Comparison of ENCODE assay signal across 17 cellular contexts in the genomic region with DNA sequence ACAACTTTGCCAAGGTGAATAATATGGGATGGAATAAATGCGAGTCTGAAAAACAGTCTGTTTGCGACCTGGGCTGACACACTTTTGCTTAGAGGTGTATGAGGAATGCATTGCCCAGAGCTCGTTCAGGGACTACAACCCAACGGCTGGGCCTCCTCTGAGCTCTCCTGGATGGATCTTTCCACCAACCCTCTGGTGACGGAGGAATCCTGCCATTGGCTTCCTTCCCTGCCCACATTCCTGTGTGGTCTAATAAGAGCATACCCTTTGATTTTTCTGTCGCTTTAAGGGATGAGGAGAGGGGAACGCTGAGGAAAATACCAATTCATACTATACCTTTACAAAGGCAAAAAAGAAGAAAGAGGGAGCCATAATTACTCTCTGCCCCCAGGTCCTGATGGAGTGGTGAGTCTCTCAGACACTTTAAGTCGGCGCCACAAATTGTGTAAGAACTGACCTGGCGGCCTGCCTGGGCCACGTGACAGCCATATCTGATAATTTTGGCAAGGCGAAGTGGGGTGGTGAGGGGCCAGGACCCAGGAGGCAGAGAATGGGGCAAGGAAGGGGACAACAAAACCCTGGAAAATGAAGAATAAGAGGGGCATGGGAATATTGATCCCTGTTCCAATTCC.
"Had no signal": no experiment of that assay in that cellular context is flagged by ENCODE, and none has a peak within 500 bp of the region (broad histone marks: within the 10 kb centered on the region; RNA-seq: fewer than 3 reads in every experiment).

No MANE protein-coding gene starts in this region.

- H3K4me1 ChIP-seq: sigmoid colon had no signal

- H3K9me3 Mint-ChIP-seq: activated CD4-positive, alpha-beta memory T cell treated with anti-CD3 and anti-CD28 coated beads for 36 hours; activated T-cell treated with anti-CD3 and anti-CD28 coated beads, Interleukin-2, amount 50 U/mL, for 24 hours; nephron progenitor cell had no signal

- H3K27me3 ChIP-seq: body of pancreas, sigmoid colon had no signal

- DNase-seq: activated CD4-positive, alpha-beta memory T cell treated with anti-CD3 and anti-CD28 coated beads for 36 hours; activated CD4-positive, alpha-beta T cell treated with anti-CD3 and anti-CD28 coated beads for 36 hours; activated CD8-positive, alpha-beta memory T cell treated with anti-CD3 and anti-CD28 coated beads, Interleukin-2, amount 10 ng/mL, durations not matched to agents 7 days and 5 days; activated effector memory CD4-positive, alpha-beta T cell treated with Interleukin-2 at 50 U/mL for 16 hours; activated naive CD4-positive, alpha-beta T cell treated with anti-CD3 and anti-CD28 coated beads, Interleukin-2, amount 50 U/mL, for 16 hours; activated T-cell treated with anti-CD3 and anti-CD28 coated beads, Interleukin-2, amount 50 U/mL, for 24 hours; effector CD8-positive, alpha-beta T cell; foreskin fibroblast; glutamatergic neuron; nephron progenitor cell; sigmoid colon; stimulated activated CD4-positive, alpha-beta T cell treated with anti-CD3 and anti-CD28 coated beads, Interleukin-2, amount 100 ng/mL, for 24 hours; T-helper 1 cell; WERI-Rb-1 had no signal

- H3K27ac ChIP-seq: body of pancreas, sigmoid colon, SK-N-MC, WERI-Rb-1 had no signal

- H3K9me3 ChIP-seq: body of pancreas, sigmoid colon had no signal

- H3K4me1 Mint-ChIP-seq: activated CD8-positive, alpha-beta memory T cell treated with anti-CD3 and anti-CD28 coated beads, Interleukin-2, amount 10 ng/mL, durations not matched to agents 7 days and 5 days; central memory CD8-positive, alpha-beta T cell had no signal

- H3K4me3 ChIP-seq: body of pancreas, sigmoid colon, SK-N-MC had no signal

- H3K27me3 Mint-ChIP-seq: activated CD4-positive, alpha-beta memory T cell treated with anti-CD3 and anti-CD28 coated beads for 36 hours; activated CD4-positive, alpha-beta T cell treated with anti-CD3 and anti-CD28 coated beads for 36 hours; activated CD8-positive, alpha-beta memory T cell treated with anti-CD3 and anti-CD28 coated beads, Interleukin-2, amount 10 ng/mL, durations not matched to agents 7 days and 5 days; activated T-cell treated with anti-CD3 and anti-CD28 coated beads, Interleukin-2, amount 50 U/mL, for 24 hours; central memory CD8-positive, alpha-beta T cell had no signal

- H3K36me3 Mint-ChIP-seq: activated CD4-positive, alpha-beta memory T cell treated with anti-CD3 and anti-CD28 coated beads for 36 hours; activated CD8-positive, alpha-beta memory T cell treated with anti-CD3 and anti-CD28 coated beads, Interleukin-2, amount 10 ng/mL, durations not matched to agents 7 days and 5 days had no signal

- H3K27ac Mint-ChIP-seq: activated CD4-positive, alpha-beta memory T cell treated with anti-CD3 and anti-CD28 coated beads for 36 hours; activated CD4-positive, alpha-beta T cell treated with anti-CD3 and anti-CD28 coated beads for 36 hours; activated CD8-positive, alpha-beta memory T cell treated with anti-CD3 and anti-CD28 coated beads, Interleukin-2, amount 10 ng/mL, durations not matched to agents 7 days and 5 days; activated T-cell treated with anti-CD3 and anti-CD28 coated beads, Interleukin-2, amount 50 U/mL, for 24 hours; nephron progenitor cell had no signal

- H3K36me3 ChIP-seq: sigmoid colon, WERI-Rb-1 had no signal

- H3K4me3 Mint-ChIP-seq: activated CD4-positive, alpha-beta memory T cell treated with anti-CD3 and anti-CD28 coated beads for 36 hours; activated CD4-positive, alpha-beta T cell treated with anti-CD3 and anti-CD28 coated beads for 36 hours; activated CD8-positive, alpha-beta memory T cell treated with anti-CD3 and anti-CD28 coated beads, Interleukin-2, amount 10 ng/mL, durations not matched to agents 7 days and 5 days; activated T-cell treated with anti-CD3 and anti-CD28 coated beads, Interleukin-2, amount 50 U/mL, for 24 hours; central memory CD8-positive, alpha-beta T cell; nephron progenitor cell had no signal

- ATAC-seq: activated CD4-positive, alpha-beta T cell treated with anti-CD3 and anti-CD28 coated beads for 36 hours; activated CD8-positive, alpha-beta memory T cell treated with anti-CD3 and anti-CD28 coated beads, Interleukin-2, amount 10 ng/mL, durations not matched to agents 7 days and 5 days; body of pancreas had no signal
